In the genomic region with DNA sequence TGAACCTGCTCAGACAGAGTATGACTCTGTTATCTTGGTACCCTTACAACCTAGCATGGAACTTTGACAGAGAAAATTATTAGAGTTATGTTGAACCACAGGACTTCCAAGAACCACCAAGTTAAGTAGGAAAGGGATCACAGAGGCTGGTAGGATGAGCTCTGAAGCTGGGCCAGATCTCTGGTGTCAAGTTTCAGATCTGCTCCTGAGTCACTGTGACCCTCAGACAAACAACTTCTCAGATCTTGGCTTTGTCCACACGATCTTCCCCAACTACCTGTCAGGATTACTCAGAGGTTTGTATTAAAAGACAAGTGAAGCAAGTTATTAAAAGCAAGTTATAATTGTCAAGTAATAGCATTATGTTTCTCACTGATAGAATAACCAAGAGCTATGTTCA, we compare ENCODE assay signal across 24 cellular contexts.
DNase-seq lines count a peak whose midpoint lies in the region; ATAC-seq and TF ChIP-seq lines count a peak whose summit lies in the region.
"Had no signal": no experiment of that assay in that cellular context is flagged by ENCODE, and none has a peak within 500 bp of the region (broad histone marks: within the 10 kb centered on the region; RNA-seq: fewer than 3 reads in every experiment).

No MANE protein-coding gene starts in this region.

- H3K4me3 Mint-ChIP-seq in glutamatergic neuron (ENCODE audit: unreplicated experiment), result no peak overlapping the region
- H3K4me3 Mint-ChIP-seq: CD4-positive, alpha-beta memory T cell; stimulated activated naive CD8-positive, alpha-beta T cell treated with anti-CD3 and anti-CD28 coated beads, Interleukin-15, Interleukin-2, amounts not matched to agents 100 ng/mL and 50 ng/mL, for 24 hours had no signal

- no peak overlapping the region for H4K91ac ChIP-seq in IMR-90 (ENCODE audit: insufficient read depth, low read depth, low read length)

- no peak overlapping the region for H3K18ac ChIP-seq in IMR-90 (ENCODE audit: low read depth, low read length)

- H3K27ac Mint-ChIP-seq in glutamatergic neuron (ENCODE audit: unreplicated experiment), result peak overlapping the region; percentile 76
- H3K27ac Mint-ChIP-seq: CD4-positive, alpha-beta memory T cell; stimulated activated naive CD8-positive, alpha-beta T cell treated with anti-CD3 and anti-CD28 coated beads, Interleukin-15, Interleukin-2, amounts not matched to agents 100 ng/mL and 50 ng/mL, for 24 hours had no signal

- intact Hi-C loops in IMR-90 (cut with micrococcal nuclease), result no loop called here

- peaks cover 16% of the 10 kb centered on the region for H3K4me1 Mint-ChIP-seq in glutamatergic neuron (ENCODE audit: low read depth, unreplicated experiment)
- H3K4me1 Mint-ChIP-seq: CD4-positive, alpha-beta memory T cell had no signal

- H2BK20ac ChIP-seq in IMR-90 (ENCODE audit: low read depth, low read length), result peak overlapping the region; percentile 18; the same call in 1 of the 2 replicates

- no peak overlapping the region for H2BK5ac ChIP-seq in IMR-90 (ENCODE audit: low read depth, low read length, poor library complexity, severe bottlenecking)

- TF ChIP-seq CTCF in IMR-90 (conservative IDR thresholded peaks at IDR 0.05; ENCODE audit: low read depth, low read length) (no peak), glutamatergic neuron (IDR thresholded peaks at IDR 0.05; ENCODE audit: partially characterized antibody, unreplicated experiment) (no peak), osteoblast (IDR thresholded peaks at IDR 0.05; ENCODE audit: extremely low read depth, low read depth, low read length) (no peak)

- CTCF ChIA-PET in IMR-90 (lab: Yijun Ruan, JAX), result no interaction called here

- no peak overlapping the region for H3K9ac ChIP-seq in IMR-90 (ENCODE audit: low read depth, low read length)

- in situ Hi-C loops in IMR-90 (cut with MboI; ENCODE audit: low sequenced_read_pairs), result no loop called here

- H3K23ac ChIP-seq in IMR-90 (ENCODE audit: low read depth, low read length), result no peak overlapping the region

- H3K9me3 Mint-ChIP-seq in glutamatergic neuron (ENCODE audit: unreplicated experiment), result peaks cover 2% of the 10 kb centered on the region
- H3K9me3 Mint-ChIP-seq: stimulated activated naive CD8-positive, alpha-beta T cell treated with anti-CD3 and anti-CD28 coated beads, Interleukin-15, Interleukin-2, amounts not matched to agents 100 ng/mL and 50 ng/mL, for 24 hours had no signal

- H3K4me1 ChIP-seq in IMR-90 (ENCODE audit: control insufficient read depth, insufficient read depth, low read length), result peaks cover under 1% of the 10 kb centered on the region
- H3K4me1 ChIP-seq in osteoblast (ENCODE audit: insufficient read depth, low read length), result no peaks in the 10 kb centered on the region
- H3K4me1 ChIP-seq: right lobe of liver had no signal

- no peaks in the 10 kb centered on the region for H3K79me1 ChIP-seq in IMR-90 (ENCODE audit: low read depth in 1 of 2, low read length in 2 of 2)

- no peak overlapping the region for H4K5ac ChIP-seq in IMR-90 (ENCODE audit: low read depth, low read length)

- H2AK5ac ChIP-seq in IMR-90 (ENCODE audit: low read depth, low read length), result peak overlapping the region; percentile 29; the same call in 1 of the 2 replicates

- POLR2A ChIA-PET in IMR-90 (lab: Charles Lee; ENCODE audit: unreplicated experiment), result no interaction called here

- H3K36me3 Mint-ChIP-seq in glutamatergic neuron (ENCODE audit: unreplicated experiment), result no peaks in the 10 kb centered on the region
- H3K36me3 Mint-ChIP-seq: CD4-positive, alpha-beta memory T cell had no signal

- DNase-seq in AG08395 (ENCODE audit: low spot score) (peak; percentile 26), IMR-90 (peak; percentile 81), astrocyte of the hippocampus (ENCODE audit: low read depth, low spot score) (peak; percentile 18), glutamatergic neuron (no peak), osteoblast (ENCODE audit: insufficient read length, low spot score, missing footprints) (no peak), GM19240 (ENCODE audit: insufficient read length, low spot score) (no peak), NCI-H524 treated with DMSO at 0.1 percent for 48 hours (lab: John Stamatoyannopoulos, UW) (no peak)
- DNase-seq: activated CD4-positive, alpha-beta T cell treated with anti-CD3 and anti-CD28 coated beads for 48 hours; activated CD8-positive, alpha-beta memory T cell treated with anti-CD3 and anti-CD28 coated beads, Interleukin-2, amount 50 U/mL, for 4 hours; activated gamma-delta T cell treated with Interleukin-2 at 50 U/mL for 16 hours; aorta; CD4-positive, alpha-beta memory T cell; DMS79 treated with DMSO at 0.1 percent for 48 hours; kidney; midbrain; MM.1S; NCI-H1694; right lobe of liver; T-helper 9 cell had no signal

- no CpG with 5 or more reads among the region's 1 CpG for WGBS in IMR-90 (ENCODE audit: extremely low coverage in 2 of 2, insufficient read length in 1 of 2), 2 experiments

- no peaks in the 10 kb centered on the region for H3K27me3 ChIP-seq in IMR-90 (ENCODE audit: control insufficient read depth, insufficient read depth, low read length)
- peaks cover 5% of the 10 kb centered on the region for H3K27me3 ChIP-seq in osteoblast (ENCODE audit: insufficient read depth, low read length)
- H3K27me3 ChIP-seq: neutrophil, right lobe of liver, SJSA1 had no signal

- H3K4ac ChIP-seq in IMR-90 (ENCODE audit: low read depth, low read length), result 0 out of 2 replicates have a peak overlapping the region, but pooled peaks have one; percentile 10

- 0 out of 3 replicates have a peak overlapping the region, but pooled peaks have one; percentile 24 for H2BK15ac ChIP-seq in IMR-90 (ENCODE audit: low read depth, low read length)

- 0 out of 2 replicates have a peak, but pooled peaks cover under 1% of the 10 kb centered on the region for H3K9me1 ChIP-seq in IMR-90 (ENCODE audit: insufficient read depth, low read length)

- no peak for TF ChIP-seq POLR2A in IMR-90 (IDR thresholded peaks at IDR 0.05; ENCODE audit: low read depth, low read length)

- H4K8ac ChIP-seq in IMR-90 (ENCODE audit: low read depth in 2 of 2, low read length in 2 of 2), result no peak overlapping the region; a peak in 1 of 4 replicates

- H4K20me1 ChIP-seq in IMR-90 (ENCODE audit: insufficient read depth, low read length) (no peaks in the 10 kb centered on the region), osteoblast (ENCODE audit: insufficient read depth, low read length) (no peaks in the 10 kb centered on the region)

- H3K4me3 ChIP-seq in IMR-90 (ENCODE audit: insufficient read depth, low read depth, low read length) (no peak overlapping the region), osteoblast (ENCODE audit: insufficient read depth, low read length) (no peak overlapping the region)
- H3K4me3 ChIP-seq: coronary artery, right lobe of liver, SJSA1 had no signal

- H2AFZ ChIP-seq in IMR-90 (replicated peaks; ENCODE audit: low read length, poor library complexity) (no peak overlapping the region), osteoblast (ENCODE audit: low read length) (no peak overlapping the region)

- no peak overlapping the region for H3K56ac ChIP-seq in IMR-90 (ENCODE audit: extremely low read depth, insufficient read depth, low read length)

- H3K36me3 ChIP-seq in IMR-90 (ENCODE audit: control insufficient read depth, insufficient read depth, low read length) (no peaks in the 10 kb centered on the region), osteoblast (ENCODE audit: insufficient read depth, low read length) (no peaks in the 10 kb centered on the region)
- H3K36me3 ChIP-seq: neutrophil, right lobe of liver, SJSA1 had no signal

- no peaks in the 10 kb centered on the region for H3K79me2 ChIP-seq in osteoblast (ENCODE audit: insufficient read depth, low read length)

- no TSS peak for BruUV-seq in IMR-90 (replicated peaks; lab: Mats Ljungman, UMichigan)

- no peak overlapping the region for H3K27ac ChIP-seq in IMR-90 (ENCODE audit: insufficient read depth, low read length)
- H3K27ac ChIP-seq in osteoblast (ENCODE audit: low read depth, low read length), result no peak overlapping the region
- H3K27ac ChIP-seq: coronary artery, neutrophil, right lobe of liver, SJSA1 had no signal

- H3K27me3 Mint-ChIP-seq in glutamatergic neuron (ENCODE audit: unreplicated experiment), result no peaks in the 10 kb centered on the region

- no peak overlapping the region for H2AK9ac ChIP-seq in IMR-90 (replicated peaks; ENCODE audit: low read depth, low read length, poor library complexity)

- dilution Hi-C loops in IMR-90 (cut with HindIII; ENCODE audit: low sequenced_read_pairs, unreplicated experiment), result no loop called here

- H3K14ac ChIP-seq in IMR-90 (replicated peaks; ENCODE audit: low read depth, low read length), result no peak overlapping the region

- no peaks in the 10 kb centered on the region for H3K9me3 ChIP-seq in IMR-90 (ENCODE audit: control insufficient read depth, insufficient read depth, low read length)
- no peaks in the 10 kb centered on the region for H3K9me3 ChIP-seq in osteoblast (ENCODE audit: low read depth, low read length)
- H3K9me3 ChIP-seq: neutrophil, right lobe of liver, SJSA1 had no signal

- TF ChIP-seq RAD21 in IMR-90 (IDR thresholded peaks at IDR 0.05; ENCODE audit: low read length), result no peak

- ATAC-seq in IMR-90 (ENCODE audit: low read depth) (peak; percentile 82), GM19467 (IDR thresholded peaks at IDR 0.05; ENCODE audit: unreplicated experiment) (no peak)
- ATAC-seq: right lobe of liver had no signal

- 0 out of 2 replicates have a peak overlapping the region, but pooled peaks have one; percentile 12 for H2BK120ac ChIP-seq in IMR-90 (ENCODE audit: low read depth, low read length)

- H3K4me2 ChIP-seq in IMR-90 (ENCODE audit: low read depth, low read length) (no peak overlapping the region), osteoblast (ENCODE audit: insufficient read depth, low read length) (no peak overlapping the region)

TF ChIP-seq in IMR-90, 13 proteins besides CTCF, POLR2A, EP300 and RAD21 (continues in another document):
- TF ChIP-seq BHLHE40 (IDR thresholded peaks at IDR 0.05; ENCODE audit: low read depth, low read length) (no peak), FOS (IDR thresholded peaks at IDR 0.05; ENCODE audit: low read depth, low read length) (no peak), NFE2L2 (IDR thresholded peaks at IDR 0.05; ENCODE audit: low read depth, low read length) (no peak), MAZ (IDR thresholded peaks at IDR 0.05; ENCODE audit: borderline replicate concordance, low read depth, low read length) (no peak), CHD1 (IDR thresholded peaks at IDR 0.05; ENCODE audit: low read depth, low read length) (no peak), RFX5 (IDR thresholded peaks at IDR 0.05; ENCODE audit: low read depth, low read length) (no peak), ELK1 (IDR thresholded peaks at IDR 0.05; ENCODE audit: borderline replicate concordance, low read depth, low read length) (no peak)

Comparison
In these comparisons a context has a peak if more than half of its experiments do, and no peak if none do; other contexts are left out.
1. DNase-seq: peak in AG08395 (single experiment), IMR-90 (single experiment) and astrocyte of the hippocampus (single experiment); none in glutamatergic neuron (single experiment), osteoblast (single experiment), GM19240 (single experiment) and NCI-H524 treated with DMSO at 0.1 percent for 48 hours (single experiment).